In the genomic region with DNA sequence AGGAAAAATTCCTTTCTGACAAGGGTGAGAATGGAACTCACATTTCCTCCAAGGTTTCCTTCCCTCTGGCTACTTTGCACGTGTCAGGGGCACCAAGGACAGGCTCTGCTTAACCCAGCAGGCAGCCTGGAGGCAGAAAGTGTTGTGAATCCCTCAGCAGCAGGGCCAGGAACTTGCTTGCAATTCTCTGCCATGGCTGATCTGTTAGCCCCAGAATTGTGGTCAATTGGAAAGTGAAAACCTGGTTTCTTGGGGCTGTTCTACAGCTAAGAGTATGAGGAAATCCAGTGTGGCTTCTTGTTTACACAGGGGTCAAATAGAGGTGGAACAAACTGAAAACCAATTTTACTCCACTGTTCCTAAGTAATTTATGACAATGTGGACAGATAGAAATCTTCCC, we compare ENCODE assay signal across 11 cellular contexts. TPM values are rescaled to one million over a fixed set of nuclear protein-coding genes. Genes with fewer than 3 reads are reported as not detected.
DNase-seq lines count a peak whose midpoint lies in the region; ATAC-seq and TF ChIP-seq lines count a peak whose summit lies in the region.
"Had no signal": no experiment of that assay in that cellular context is flagged by ENCODE, and none has a peak within 500 bp of the region (broad histone marks: within the 10 kb centered on the region; RNA-seq: fewer than 3 reads in every experiment).

No MANE protein-coding gene starts in this region.

- no peaks in the 10 kb centered on the region for H3K27me3 Mint-ChIP-seq in neural progenitor cell (ENCODE audit: insufficient read depth, low read depth)
- peaks cover 8% of the 10 kb centered on the region for H3K27me3 Mint-ChIP-seq in activated T-cell treated with anti-CD3 and anti-CD28 coated beads, Interleukin-2, amount 50 U/mL, for 24 hours

- H3K79me2 ChIP-seq in neural progenitor cell (ENCODE audit: low read depth) = no peaks in the 10 kb centered on the region

- H3K27ac ChIP-seq in neural progenitor cell = no peak overlapping the region
- H3K27ac ChIP-seq: brain microvascular endothelial cell had no signal

- no peak overlapping the region for H3K4me3 Mint-ChIP-seq in neural progenitor cell
- no peak overlapping the region for H3K4me3 Mint-ChIP-seq in activated T-cell treated with anti-CD3 and anti-CD28 coated beads, Interleukin-2, amount 50 U/mL, for 24 hours

- H3K9me3 ChIP-seq in neural progenitor cell (ENCODE audit: low read depth) = no peaks in the 10 kb centered on the region

- no peak overlapping the region for H3K9ac ChIP-seq in neural progenitor cell

- H3K36me3 ChIP-seq in neural progenitor cell = no peaks in the 10 kb centered on the region
- H3K36me3 ChIP-seq: brain microvascular endothelial cell had no signal

- TF ChIP-seq CTCF in neural progenitor cell (IDR thresholded peaks at IDR 0.05) = no peak

- no peaks in the 10 kb centered on the region for H3F3A ChIP-seq in neural progenitor cell (ENCODE audit: low read depth)

- H3K36me3 Mint-ChIP-seq in neural progenitor cell = no peaks in the 10 kb centered on the region
- no peaks in the 10 kb centered on the region for H3K36me3 Mint-ChIP-seq in activated T-cell treated with anti-CD3 and anti-CD28 coated beads, Interleukin-2, amount 50 U/mL, for 24 hours (ENCODE audit: low read depth)

- no peaks in the 10 kb centered on the region for H3K9me3 Mint-ChIP-seq in neural progenitor cell
- H3K9me3 Mint-ChIP-seq in activated T-cell treated with anti-CD3 and anti-CD28 coated beads, Interleukin-2, amount 50 U/mL, for 24 hours = no peaks in the 10 kb centered on the region

- H3K4me3 ChIP-seq in neural progenitor cell = no peak overlapping the region
- H3K4me3 ChIP-seq: lung had no signal

- ATAC-seq in GM19035 (IDR thresholded peaks at IDR 0.05; ENCODE audit: unreplicated experiment) (peak; percentile 83), HG02852 (IDR thresholded peaks at IDR 0.05; ENCODE audit: unreplicated experiment) (peak; percentile 93)
- ATAC-seq: HCT116 had no signal

- H3K27me3 ChIP-seq in neural progenitor cell = no peaks in the 10 kb centered on the region

- DNase-seq in NOMO-1 treated with dmso at 0.1 percent for 144 hours (lab: John Stamatoyannopoulos, UW; ENCODE audit: unreplicated experiment) (peak; percentile 51), neural progenitor cell (ENCODE audit: low spot score) (peak; percentile 56), DMS153 (lab: John Stamatoyannopoulos, UW) (no peak), kidney tubule cell (ENCODE audit: low spot score) (no peak), HuH-7.5 (ENCODE audit: low spot score) (no peak)
- no peak for DNase-seq in activated T-cell treated with anti-CD3 and anti-CD28 coated beads, Interleukin-2, amount 50 U/mL, for 24 hours
- DNase-seq: brain microvascular endothelial cell had no signal

- no peak overlapping the region for H2AFZ ChIP-seq in neural progenitor cell (replicated peaks)

- H3K27ac Mint-ChIP-seq in neural progenitor cell = peak overlapping the region; percentile 23
- no peak overlapping the region for H3K27ac Mint-ChIP-seq in activated T-cell treated with anti-CD3 and anti-CD28 coated beads, Interleukin-2, amount 50 U/mL, for 24 hours

- peaks cover 29% of the 10 kb centered on the region for H3K4me1 Mint-ChIP-seq in neural progenitor cell
- no peaks in the 10 kb centered on the region for H3K4me1 Mint-ChIP-seq in activated T-cell treated with anti-CD3 and anti-CD28 coated beads, Interleukin-2, amount 50 U/mL, for 24 hours (ENCODE audit: low read depth)

- H3K4me1 ChIP-seq in neural progenitor cell = peaks cover 24% of the 10 kb centered on the region

- H4K20me1 ChIP-seq in neural progenitor cell (ENCODE audit: low read depth) = no peaks in the 10 kb centered on the region

- peak overlapping the region; percentile 4 for H3K4me2 ChIP-seq in neural progenitor cell

RNA-seq across cellular contexts. Expression of a gene that starts 38.3 kb away (rescaled TPM):
- total RNA-seq in neural progenitor cell (ENCODE audit: low replicate concordance) = 42.5 and 89.2 TPM in 2 replicates

Comparison
In these comparisons a context has a peak if more than half of its experiments do, and no peak if none do; other contexts are left out.
1. DNase-seq: peak in NOMO-1 treated with dmso at 0.1 percent for 144 hours (single experiment) and neural progenitor cell (single experiment); none in DMS153 (single experiment), kidney tubule cell (single experiment), HuH-7.5 (single experiment) and activated T-cell treated with anti-CD3 and anti-CD28 coated beads, Interleukin-2, amount 50 U/mL, for 24 hours (single experiment).